12 cellular contexts compared by ENCODE assay signal in genomic region chr11:118206612-118207031, GRCh38. TPM values are rescaled to one million over a fixed set of nuclear protein-coding genes. Genes with fewer than 3 reads are reported as not detected.
DNase-seq lines count a peak whose midpoint lies in the region; ATAC-seq and TF ChIP-seq lines count a peak whose summit lies in the region.
"Had no signal": no experiment of that assay in that cellular context is flagged by ENCODE, and none has a peak within 500 bp of the region (broad histone marks: within the 10 kb centered on the region; RNA-seq: fewer than 3 reads in every experiment).

No MANE protein-coding gene starts in this region.

- H3K4me3 ChIP-seq in heart left ventricle (no peak overlapping the region), stomach (no peak overlapping the region), psoas muscle (no peak overlapping the region), prostate gland (no peak overlapping the region)

- H3K4me1 ChIP-seq in heart left ventricle: peaks cover 0 to 88% (median 9%) of the 10 kb centered on the region in 12 donors
- peaks cover 0 to 31% (median under 1%) of the 10 kb centered on the region in 4 donors for H3K4me1 ChIP-seq in stomach
- no peaks in the 10 kb centered on the region for H3K4me1 ChIP-seq in psoas muscle
- no peaks in the 10 kb centered on the region for H3K4me1 ChIP-seq in prostate gland (replicated peaks)

- peak overlapping the region in 4 of 12 donors; percentile 2 to 82 (median 23) for H3K27ac ChIP-seq in heart left ventricle
- H3K27ac ChIP-seq in stomach: peak overlapping the region in 3 of 5 donors; percentile 48 to 59 (median 49)
- H3K27ac ChIP-seq in psoas muscle: no peak overlapping the region
- no peak overlapping the region for H3K27ac ChIP-seq in prostate gland

- H3K4me3 Mint-ChIP-seq in activated T-cell treated with anti-CD3 and anti-CD28 coated beads, Interleukin-2, amount 50 U/mL, for 72 hours: peak overlapping the region; percentile 43 to 84
- no peak overlapping the region for H3K4me3 Mint-ChIP-seq in Calu3 (ENCODE audit: low read depth, unreplicated experiment)

- H3K27ac Mint-ChIP-seq in activated T-cell treated with anti-CD3 and anti-CD28 coated beads, Interleukin-2, amount 50 U/mL, for 72 hours: no peak overlapping the region
- no peak overlapping the region for H3K27ac Mint-ChIP-seq in Calu3 (ENCODE audit: unreplicated experiment)

- 24 to 42% (median 36%) methylated on average over 1 of the region's 1 CpG for WGBS in heart left ventricle, 4 donors
- WGBS in stomach, 5 donors: 21 to 38% (median 30%) methylated on average over 1 of the region's 1 CpG
- 23 to 43% (median 33%) methylated on average over 1 of the region's 1 CpG for WGBS in psoas muscle, 3 donors
- 59% methylated on average over 1 of the region's 1 CpG for WGBS in prostate gland

- H3K36me3 ChIP-seq in heart left ventricle (peaks cover 0 to 32% (median 0%) of the 10 kb centered on the region in 9 donors), stomach (peaks cover 0 to 3% (median 0%) of the 10 kb centered on the region in 4 donors), psoas muscle (ENCODE audit: insufficient read depth in 1 of 2, low read depth in 1 of 2) (no peaks in the 10 kb centered on the region), prostate gland (no peaks in the 10 kb centered on the region)

- no peak for DNase-seq in activated T-cell treated with anti-CD3 and anti-CD28 coated beads, Interleukin-2, amount 50 U/mL, for 72 hours
- no peak for DNase-seq in activated T-cell treated with anti-CD3 and anti-CD28 coated beads, Interleukin-2, amount 50 U/mL, for 48 hours
- DNase-seq in SK-MEL-5 (ENCODE audit: low read depth, low spot score) (peak; percentile 23), heart left ventricle (peak in 1 of 5 donors; percentile 17), stomach (no peak), Calu3 (no peak), psoas muscle (no peak), prostate gland (ENCODE audit: low spot score) (no peak)
- DNase-seq: midbrain, NCI-H345 had no signal

- no peak for TF ChIP-seq EP300 in stomach (IDR thresholded peaks at IDR 0.05)

- in situ Hi-C loops in SK-MEL-5 (cut with HindIII; ENCODE audit: low pct_unique_long_range_greater_than_20kb, low sequenced_read_pairs): no loop called here

- TF ChIP-seq CTCF in heart left ventricle (IDR thresholded peaks at IDR 0.05) (no peak), stomach (IDR thresholded peaks at IDR 0.05) (no peak), Calu3 (IDR thresholded peaks at IDR 0.05; ENCODE audit: unreplicated experiment) (no peak), psoas muscle (IDR thresholded peaks at IDR 0.05) (no peak), prostate gland (IDR thresholded peaks at IDR 0.05) (no peak)

- no peaks in the 10 kb centered on the region for H3K27me3 Mint-ChIP-seq in activated T-cell treated with anti-CD3 and anti-CD28 coated beads, Interleukin-2, amount 50 U/mL, for 72 hours (ENCODE audit: low read depth)
- H3K27me3 Mint-ChIP-seq in Calu3 (ENCODE audit: unreplicated experiment): no peaks in the 10 kb centered on the region

- intact Hi-C loops in heart left ventricle (cut with DNase I) (loop anchor here in 1 of 10 donors (5.0 kb wide), 1 partner anchor 46 kb away; the partner anchor contains the start of gene MPZL3), stomach (cut with DNase I; ENCODE audit: low total_unique reads) (loop anchor here (10.0 kb wide), 1 partner anchor 158 kb away; no protein-coding TSS in a partner anchor), Calu3 (cut with micrococcal nuclease; ENCODE audit: unreplicated experiment) (no loop called here), psoas muscle (cut with DNase I) (loop anchor here in 1 of 2 donors (10.0 kb wide), 1 partner anchor 78 kb away; no protein-coding TSS in a partner anchor), prostate gland (cut with DNase I) (no loop called here)

- no peak for TF ChIP-seq POLR2A in heart left ventricle (IDR thresholded peaks at IDR 0.05)
- no peak for TF ChIP-seq POLR2A in stomach (IDR thresholded peaks at IDR 0.05)
- no peak for TF ChIP-seq POLR2A in prostate gland (IDR thresholded peaks at IDR 0.05)

- CTCF ChIA-PET in Calu3 (lab: Charles Lee): no interaction called here

- no peak for ATAC-seq in activated T-cell treated with anti-CD3 and anti-CD28 coated beads, Interleukin-2, amount 50 U/mL, for 72 hours (replicated peaks in 1 of 2)
- ATAC-seq in heart left ventricle (peak in 3 of 4 donors; percentile 49 to 80 (median 61)), psoas muscle (no peak)
- ATAC-seq: HepG2 had no signal

- peaks cover 0 to 1% of the 10 kb centered on the region in 2 donors for H3K9me3 Mint-ChIP-seq in activated T-cell treated with anti-CD3 and anti-CD28 coated beads, Interleukin-2, amount 50 U/mL, for 72 hours
- no peaks in the 10 kb centered on the region for H3K9me3 Mint-ChIP-seq in Calu3 (ENCODE audit: low read depth, unreplicated experiment)

- BruUV-seq in Calu3 (replicated peaks; lab: Mats Ljungman, UMichigan): no TSS peak

- H3K36me3 Mint-ChIP-seq in activated T-cell treated with anti-CD3 and anti-CD28 coated beads, Interleukin-2, amount 50 U/mL, for 72 hours (ENCODE audit: insufficient read depth in 2 of 2): peaks cover 21 to 47% of the 10 kb centered on the region in 2 donors
- H3K36me3 Mint-ChIP-seq in Calu3 (ENCODE audit: insufficient read depth, unreplicated experiment): no peaks in the 10 kb centered on the region

- H3K9me3 ChIP-seq in heart left ventricle: no peaks in the 10 kb centered on the region
- no peaks in the 10 kb centered on the region for H3K9me3 ChIP-seq in stomach
- H3K9me3 ChIP-seq in psoas muscle: no peaks in the 10 kb centered on the region
- no peaks in the 10 kb centered on the region for H3K9me3 ChIP-seq in prostate gland

- H3K27me3 ChIP-seq in heart left ventricle (peaks cover 0 to 3% (median 0%) of the 10 kb centered on the region in 9 donors), stomach (peaks cover 0 to 24% (median 0%) of the 10 kb centered on the region in 3 donors), psoas muscle (ENCODE audit: insufficient read depth in 3 of 3, low read length in 2 of 3) (peaks cover 4 to 22% (median 8%) of the 10 kb centered on the region in 3 donors), prostate gland (replicated peaks; ENCODE audit: insufficient read depth) (no peaks in the 10 kb centered on the region)

- H3K4me1 Mint-ChIP-seq in activated T-cell treated with anti-CD3 and anti-CD28 coated beads, Interleukin-2, amount 50 U/mL, for 72 hours (ENCODE audit: low read depth): peaks cover 28% of the 10 kb centered on the region
- H3K4me1 Mint-ChIP-seq in Calu3 (ENCODE audit: low read depth, unreplicated experiment): peaks cover under 1% of the 10 kb centered on the region

RNA-seq across cellular contexts. Expression of gene JAML, which starts 18.2 kb away (rescaled TPM):
- 100 to 1,000 TPM; 272 to 369 TPM for total RNA-seq in activated T-cell treated with anti-CD3 and anti-CD28 coated beads, Interleukin-2, amount 50 U/mL, for 72 hours
- not detected in 2 replicates for total RNA-seq in SK-MEL-5 (2014; rRNA removed; shearing (Covaris generic))
- not detected in 2 replicates for polyA plus RNA-seq in SK-MEL-5 (2015; cell fraction: cytosol; rRNA removed)
- polyA plus RNA-seq in SK-MEL-5 (2015; cell fraction: nucleus; rRNA removed): not detected in 2 replicates
- 10 to 100 TPM in 2 of 9 donors, 1 to 10 TPM in 6, under 1 TPM in 1; 0.90 to 18.4 (median 2.0) TPM for total RNA-seq in heart left ventricle
- 1 to 10 TPM; 1.4 to 1.6 TPM for polyA plus RNA-seq in heart left ventricle
- 10 to 100 TPM in 4 of 5 donors, 1 to 10 TPM in 1; 9.2 to 35.0 (median 21.4) TPM for total RNA-seq in stomach
- 10 to 100 TPM in 1 of 3 donors, 1 to 10 TPM in 2; 3.7 to 14.5 (median 4.6) TPM for polyA plus RNA-seq in stomach
- total RNA-seq in Calu3 (2022): 0.07 TPM in 1 of 2 replicates, not detected in the other
- 1 to 10 TPM in 2 of 4 donors, under 1 TPM in 2; 0.48 to 1.8 (median 1.1) TPM for total RNA-seq in psoas muscle
- under 1 TPM; 0.21 to 0.36 (median 0.25) TPM for polyA plus RNA-seq in psoas muscle
- 1 to 10 TPM; 2.3 to 8.5 TPM for total RNA-seq in prostate gland

RNA-seq across cellular contexts. Expression of gene SCN2B, which starts 30.2 kb away (rescaled TPM):
- not detected for total RNA-seq in activated T-cell treated with anti-CD3 and anti-CD28 coated beads, Interleukin-2, amount 50 U/mL, for 72 hours
- total RNA-seq in SK-MEL-5 (2014; rRNA removed; shearing (Covaris generic)): not detected in 2 replicates
- not detected in 2 replicates for polyA plus RNA-seq in SK-MEL-5 (2015; cell fraction: cytosol; rRNA removed)
- not detected in 2 replicates for polyA plus RNA-seq in SK-MEL-5 (2015; cell fraction: nucleus; rRNA removed)
- 10 to 100 TPM in 5 of 9 donors, 1 to 10 TPM in 4; 3.6 to 32.5 (median 11.8) TPM for total RNA-seq in heart left ventricle
- 10 to 100 TPM in 1 of 2 donors, 1 to 10 TPM in 1; 5.0 to 17.5 TPM for polyA plus RNA-seq in heart left ventricle
- under 1 TPM in 2 of 5 donors, not detected in 3; 0.29 to 0.92 TPM for total RNA-seq in stomach
- under 1 TPM; 0.12 to 0.46 (median 0.23) TPM for polyA plus RNA-seq in stomach
- not detected in 2 replicates for total RNA-seq in Calu3 (2022)
- total RNA-seq in psoas muscle: 1 to 10 TPM in 3 of 4 donors, under 1 TPM in 1; 0.40 to 6.6 (median 1.8) TPM
- polyA plus RNA-seq in psoas muscle: under 1 TPM; 0.09 to 0.51 (median 0.23) TPM
- total RNA-seq in prostate gland: 1 to 10 TPM in 1 of 2 donors, under 1 TPM in 1; 0.68 to 1.1 TPM
- total RNA-seq: dermis microvascular lymphatic vessel endothelial cell had no signal

RNA-seq across cellular contexts. Expression of gene MPZL3, which starts 45.5 kb away (rescaled TPM):
- 10 to 100 TPM; 71.3 to 76.3 TPM for total RNA-seq in activated T-cell treated with anti-CD3 and anti-CD28 coated beads, Interleukin-2, amount 50 U/mL, for 72 hours
- not detected in 2 replicates for total RNA-seq in SK-MEL-5 (2014; rRNA removed; shearing (Covaris generic))
- polyA plus RNA-seq in SK-MEL-5 (2015; cell fraction: cytosol; rRNA removed): 0.03 TPM in 1 of 2 replicates, not detected in the other
- polyA plus RNA-seq in SK-MEL-5 (2015; cell fraction: nucleus; rRNA removed): not detected in 2 replicates
- 1 to 10 TPM; 1.3 to 6.2 (median 3.3) TPM for total RNA-seq in heart left ventricle
- 1 to 10 TPM; 1.3 to 4.2 TPM for polyA plus RNA-seq in heart left ventricle
- 10 to 100 TPM in 1 of 5 donors, 1 to 10 TPM in 3, under 1 TPM in 1; 0.45 to 20.0 (median 6.7) TPM for total RNA-seq in stomach
- polyA plus RNA-seq in stomach: 1 to 10 TPM; 2.1 to 7.2 (median 3.4) TPM
- 5.9 and 6.9 TPM in 2 replicates for total RNA-seq in Calu3 (2022)
- total RNA-seq in psoas muscle: under 1 TPM; 0.22 to 0.97 (median 0.49) TPM
- under 1 TPM; 0.07 to 0.16 (median 0.13) TPM for polyA plus RNA-seq in psoas muscle
- 10 to 100 TPM in 1 of 2 donors, 1 to 10 TPM in 1; 6.2 to 13.0 TPM for total RNA-seq in prostate gland

RNA-seq across cellular contexts. Expression of gene SCN4B, which starts 54.0 kb away (rescaled TPM):
- under 1 TPM; 0.46 to 0.53 TPM for total RNA-seq in activated T-cell treated with anti-CD3 and anti-CD28 coated beads, Interleukin-2, amount 50 U/mL, for 72 hours
- total RNA-seq in SK-MEL-5 (2014; rRNA removed; shearing (Covaris generic)): not detected in 2 replicates
- polyA plus RNA-seq in SK-MEL-5 (2015; cell fraction: cytosol; rRNA removed): 0.04 and 0.06 TPM in 2 replicates
- not detected in 2 replicates for polyA plus RNA-seq in SK-MEL-5 (2015; cell fraction: nucleus; rRNA removed)
- total RNA-seq in heart left ventricle (10 to 100 TPM in 6 of 9 donors, 1 to 10 TPM in 3; 2.1 to 16.9 (median 12.7) TPM), stomach (1 to 10 TPM in 2 of 5 donors, not detected in 3; 2.2 to 3.6 TPM), Calu3 (2022) (not detected in 2 replicates), psoas muscle (10 to 100 TPM in 1 of 4 donors, 1 to 10 TPM in 3; 5.1 to 15.1 (median 7.8) TPM), prostate gland (1 to 10 TPM; 3.0 to 5.6 TPM)
- polyA plus RNA-seq in heart left ventricle (1 to 10 TPM; 6.4 to 8.6 TPM), stomach (1 to 10 TPM in 2 of 3 donors, under 1 TPM in 1; 0.75 to 1.6 (median 1.2) TPM), psoas muscle (1 to 10 TPM; 3.6 to 6.3 (median 4.1) TPM)

RNA-seq across cellular contexts. Expression of gene MPZL2, which starts 57.5 kb away (rescaled TPM):
- 10 to 100 TPM; 10.1 to 12.9 TPM for total RNA-seq in activated T-cell treated with anti-CD3 and anti-CD28 coated beads, Interleukin-2, amount 50 U/mL, for 72 hours
- 0.53 TPM in 1 of 2 replicates, not detected in the other for total RNA-seq in SK-MEL-5 (2014; rRNA removed; shearing (Covaris generic))
- 1.3 and 1.4 TPM in 2 replicates for polyA plus RNA-seq in SK-MEL-5 (2015; cell fraction: cytosol; rRNA removed)
- 0.33 and 2.4 TPM in 2 replicates for polyA plus RNA-seq in SK-MEL-5 (2015; cell fraction: nucleus; rRNA removed)
- total RNA-seq in heart left ventricle: 10 to 100 TPM in 7 of 9 donors, 1 to 10 TPM in 2; 8.3 to 29.6 (median 13.2) TPM
- polyA plus RNA-seq in heart left ventricle: 1 to 10 TPM; 7.4 to 7.7 TPM
- 10 to 100 TPM in 4 of 5 donors, under 1 TPM in 1; 0.58 to 97.2 (median 56.7) TPM for total RNA-seq in stomach
- 10 to 100 TPM; 12.2 to 79.1 (median 35.4) TPM for polyA plus RNA-seq in stomach
- total RNA-seq in Calu3 (2022): 69.6 and 81.7 TPM in 2 replicates
- total RNA-seq in psoas muscle: 1 to 10 TPM; 1.1 to 8.1 (median 3.5) TPM
- polyA plus RNA-seq in psoas muscle: 1 to 10 TPM; 1.0 to 3.9 (median 2.7) TPM
- total RNA-seq in prostate gland: 100 to 1,000 TPM in 1 of 2 donors, 10 to 100 TPM in 1; 73.7 to 103 TPM

Comparison
In these comparisons a context has a peak if more than half of its experiments do, and no peak if none do; other contexts are left out.
1. ATAC-seq: peak in heart left ventricle (3 of 4); none in activated T-cell treated with anti-CD3 and anti-CD28 coated beads, Interleukin-2, amount 50 U/mL, for 72 hours (0 of 2) and psoas muscle (0 of 4).
2. H3K27ac ChIP-seq: peak in stomach (3 of 5); none in psoas muscle (single experiment) and prostate gland (0 of 2).
3. RNA of gene JAML, which starts 18.2 kb away (total RNA-seq): 272 to 369 TPM in activated T-cell treated with anti-CD3 and anti-CD28 coated beads, Interleukin-2, amount 50 U/mL, for 72 hours; 9.2 to 35.0 TPM in stomach, 2.3 to 8.5 TPM in prostate gland, 0.90 to 18.4 TPM in heart left ventricle, 0.48 to 1.8 TPM in psoas muscle, 0.07 TPM in Calu3 and not detected in SK-MEL-5; every median in the first group is over 4 times any median in the second.